19 cellular contexts compared by ENCODE assay signal in the genomic region with DNA sequence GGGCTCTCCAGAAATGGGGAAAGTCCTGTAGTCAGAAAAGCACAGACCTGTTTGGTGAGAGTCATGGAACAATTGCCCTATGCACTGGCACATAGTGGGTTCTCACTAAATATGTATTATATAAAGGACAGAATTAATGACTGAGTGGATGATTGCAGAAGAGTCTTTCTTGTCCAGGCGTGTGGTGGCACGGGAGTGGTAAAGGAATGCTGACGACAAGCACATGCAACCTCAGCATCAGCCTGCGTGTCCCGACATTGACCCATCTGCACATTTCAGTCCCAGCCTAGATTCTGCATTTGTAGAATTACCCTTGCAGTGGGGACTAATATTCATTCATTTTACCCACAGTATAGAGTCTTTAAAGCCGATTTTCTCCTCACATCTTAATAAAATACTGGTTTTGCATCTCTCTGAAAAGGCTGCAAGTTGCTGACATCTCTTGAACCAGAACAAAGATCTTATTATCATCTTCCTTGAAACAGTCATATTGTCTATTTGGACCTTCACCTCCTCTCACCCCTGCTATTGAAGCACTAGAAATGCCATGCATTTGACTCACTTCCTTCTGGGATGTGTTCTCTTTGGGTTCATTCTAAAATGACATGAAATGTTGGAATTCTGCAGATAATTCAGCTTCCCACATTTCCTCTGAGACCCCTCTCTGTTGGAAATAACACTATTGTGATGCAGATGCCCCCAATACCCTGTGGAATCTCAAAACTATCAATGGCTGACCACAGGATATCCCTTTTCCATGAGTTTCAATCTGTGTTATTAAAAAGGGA.
DNase-seq lines count a peak whose midpoint lies in the region; ATAC-seq and TF ChIP-seq lines count a peak whose summit lies in the region.
"Had no signal": no experiment of that assay in that cellular context is flagged by ENCODE, and none has a peak within 500 bp of the region (broad histone marks: within the 10 kb centered on the region; RNA-seq: fewer than 3 reads in every experiment).

No MANE protein-coding gene starts in this region.

- H3K27ac ChIP-seq in ACC112 (ENCODE audit: low read depth, low read length) (peak overlapping the region; percentile 7; the same call in 1 of the 2 replicates), PC-3 (ENCODE audit: low read length) (no peak overlapping the region), endodermal cell (ENCODE audit: low read depth, low read length) (peak overlapping the region; percentile 79), right lobe of liver (no peak overlapping the region), upper lobe of left lung (no peak overlapping the region)
- H3K27ac ChIP-seq: psoas muscle had no signal

- H3K4me3 ChIP-seq in ACC112 (ENCODE audit: low read depth, low read length) = no peak overlapping the region
- H3K4me3 ChIP-seq in PC-3 (ENCODE audit: low read length) = no peak overlapping the region
- no peak overlapping the region for H3K4me3 ChIP-seq in endodermal cell (ENCODE audit: low read length)
- H3K4me3 ChIP-seq in right lobe of liver = no peak overlapping the region
- no peak overlapping the region for H3K4me3 ChIP-seq in upper lobe of left lung
- H3K4me3 ChIP-seq: psoas muscle, suprapubic skin had no signal

- H3K4me1 Mint-ChIP-seq in endodermal cell = peaks cover 19% of the 10 kb centered on the region
- H3K4me1 Mint-ChIP-seq in HFFc6 (ENCODE audit: low read depth) = no peaks in the 10 kb centered on the region
- H3K4me1 Mint-ChIP-seq: naive B cell had no signal

- intact Hi-C loops in PC-3 (cut with micrococcal nuclease) (no loop called here), right lobe of liver (cut with DNase I) (no loop called here)

- H3K79me2 ChIP-seq in ACC112 (ENCODE audit: control insufficient read depth, insufficient read depth, low read length, unreplicated experiment) = no peaks in the 10 kb centered on the region
- H3K79me2 ChIP-seq in PC-3 (ENCODE audit: low read length) = no peaks in the 10 kb centered on the region

- no peaks in the 10 kb centered on the region for H3K9me3 Mint-ChIP-seq in endodermal cell
- H3K9me3 Mint-ChIP-seq in HFFc6 = peaks cover 33% of the 10 kb centered on the region

- CTCF ChIA-PET in PC-3 (lab: Charles Lee) = no interaction called here

- H3K36me3 ChIP-seq in ACC112 (ENCODE audit: insufficient read depth, low read length) (no peaks in the 10 kb centered on the region), PC-3 (ENCODE audit: low read depth, low read length) (no peaks in the 10 kb centered on the region), endodermal cell (ENCODE audit: control insufficient read depth, insufficient read depth, low read length) (no peaks in the 10 kb centered on the region), right lobe of liver (no peaks in the 10 kb centered on the region), upper lobe of left lung (no peaks in the 10 kb centered on the region)
- H3K36me3 ChIP-seq: suprapubic skin had no signal

- peak overlapping the region; percentile 14; the same call in 1 of the 2 replicates for H3K4me2 ChIP-seq in PC-3 (ENCODE audit: low read length)

- ATAC-seq in PC-3 = peak; percentile 42; the same call in 1 of the 2 replicates
- peak; percentile 47 to 89 (median 60) for ATAC-seq in right lobe of liver
- ATAC-seq in upper lobe of left lung (ENCODE audit: low FRiP score in 2 of 2) = no peak
- ATAC-seq: left cardiac atrium, psoas muscle had no signal

- no peak for TF ChIP-seq POLR2A in right lobe of liver (IDR thresholded peaks at IDR 0.05)
- TF ChIP-seq POLR2A in upper lobe of left lung (IDR thresholded peaks at IDR 0.05) = no peak

- H3K27ac Mint-ChIP-seq in endodermal cell (no peak overlapping the region), HFFc6 (no peak overlapping the region)
- H3K27ac Mint-ChIP-seq: naive B cell had no signal

- TF ChIP-seq EP300 in upper lobe of left lung (IDR thresholded peaks at IDR 0.05) = no peak

- H3K36me3 Mint-ChIP-seq in endodermal cell (ENCODE audit: low read depth) (no peaks in the 10 kb centered on the region), HFFc6 (ENCODE audit: low read depth) (no peaks in the 10 kb centered on the region)
- H3K36me3 Mint-ChIP-seq: brain, naive B cell had no signal

- no peaks in the 10 kb centered on the region for H3K9me3 ChIP-seq in PC-3 (ENCODE audit: low read length)
- H3K9me3 ChIP-seq in endodermal cell (ENCODE audit: control insufficient read depth, low read length) = no peaks in the 10 kb centered on the region
- H3K9me3 ChIP-seq in right lobe of liver = no peaks in the 10 kb centered on the region
- no peaks in the 10 kb centered on the region for H3K9me3 ChIP-seq in upper lobe of left lung
- H3K9me3 ChIP-seq: psoas muscle, suprapubic skin had no signal

- no peaks in the 10 kb centered on the region for H3F3A ChIP-seq in PC-3 (ENCODE audit: low read length, unreplicated experiment)

- H3K27me3 Mint-ChIP-seq in endodermal cell (ENCODE audit: insufficient read depth) = no peaks in the 10 kb centered on the region
- no peaks in the 10 kb centered on the region for H3K27me3 Mint-ChIP-seq in HFFc6 (ENCODE audit: insufficient read depth)

- H2AFZ ChIP-seq in ACC112 (ENCODE audit: low read length, unreplicated experiment) (no peak overlapping the region), PC-3 (ENCODE audit: low read length) (no peak overlapping the region)

- no peaks in the 10 kb centered on the region for H3K9me2 ChIP-seq in PC-3 (replicated peaks; ENCODE audit: low read length)

- H3K9ac ChIP-seq in PC-3 (ENCODE audit: low read length) (no peak overlapping the region), endodermal cell (ENCODE audit: extremely low read depth, low read length, poor library complexity, severe bottlenecking) (no peak overlapping the region)

- no peak for TF ChIP-seq CTCF in PC-3 (conservative IDR thresholded peaks at IDR 0.05; ENCODE audit: low read depth, low read length)
- TF ChIP-seq CTCF in endodermal cell (conservative IDR thresholded peaks at IDR 0.05) = no peak
- TF ChIP-seq CTCF in right lobe of liver (IDR thresholded peaks at IDR 0.05) = no peak
- TF ChIP-seq CTCF in GM20000 (IDR thresholded peaks at IDR 0.05; ENCODE audit: extremely low read depth, missing control alignments) = no peak
- TF ChIP-seq CTCF in upper lobe of left lung (IDR thresholded peaks at IDR 0.05) = no peak
- no peak for TF ChIP-seq CTCF in HFFc6 (IDR thresholded peaks at IDR 0.05)

- H3K4me3 Mint-ChIP-seq in endodermal cell (no peak overlapping the region), HFFc6 (no peak overlapping the region)
- H3K4me3 Mint-ChIP-seq: brain, naive B cell had no signal

- no peaks in the 10 kb centered on the region for H3K27me3 ChIP-seq in ACC112 (ENCODE audit: insufficient read depth, low read length)
- H3K27me3 ChIP-seq in PC-3 (ENCODE audit: low read length) = no peaks in the 10 kb centered on the region
- H3K27me3 ChIP-seq in endodermal cell (ENCODE audit: control insufficient read depth, insufficient read depth, low read length, poor library complexity, severe bottlenecking) = no peaks in the 10 kb centered on the region
- H3K27me3 ChIP-seq in right lobe of liver = no peaks in the 10 kb centered on the region
- no peaks in the 10 kb centered on the region for H3K27me3 ChIP-seq in upper lobe of left lung
- H3K27me3 ChIP-seq: suprapubic skin had no signal

- H4K20me1 ChIP-seq in PC-3 (ENCODE audit: low read length) = no peaks in the 10 kb centered on the region

- POLR2A ChIA-PET in PC-3 (lab: Charles Lee; ENCODE audit: unreplicated experiment) = no interaction called here

- 59 to 91% methylated on average over 6 of the region's 6 CpGs for WGBS in endodermal cell (ENCODE audit: insufficient coverage in 1 of 2, insufficient read length in 1 of 2), 2 experiments
- 74% methylated on average over 6 of the region's 6 CpGs for WGBS in right lobe of liver (ENCODE audit: insufficient coverage, low coverage, low lambda C conversion rate, missing lambda C conversion rate)
- WGBS in upper lobe of left lung, 2 donors = 81 to 88% methylated on average over 6 of the region's 6 CpGs

- BruUV-seq in PC-3 (replicated peaks; lab: Mats Ljungman, UMichigan) = no TSS peak

- peaks cover 14% of the 10 kb centered on the region for H3K4me1 ChIP-seq in ACC112 (ENCODE audit: control insufficient read depth, insufficient read depth, low read length, unreplicated experiment)
- peaks cover 14% of the 10 kb centered on the region for H3K4me1 ChIP-seq in PC-3 (ENCODE audit: insufficient read depth, low read length)
- H3K4me1 ChIP-seq in endodermal cell (ENCODE audit: control insufficient read depth, insufficient read depth, low read length) = no peaks in the 10 kb centered on the region
- no peaks in the 10 kb centered on the region for H3K4me1 ChIP-seq in right lobe of liver
- no peaks in the 10 kb centered on the region for H3K4me1 ChIP-seq in upper lobe of left lung
- H3K4me1 ChIP-seq: psoas muscle had no signal

- DNase-seq in PC-3 (peak; percentile 52), endodermal cell (no peak), right lobe of liver (no peak), GM20000 (ENCODE audit: low spot score) (no peak), upper lobe of left lung (no peak), HFFc6 (no peak)
- no peak for DNase-seq in effector CD8-positive, alpha-beta T cell (lab: John Stamatoyannopoulos, UW)
- DNase-seq: activated CD4-positive, CD25-positive, alpha-beta regulatory T cell; activated gamma-delta T cell treated with Interleukin-2 at 50 U/mL for 16 hours; effector memory CD4-positive, alpha-beta T cell; head of caudate nucleus; left cardiac atrium; naive B cell; NCI-H2081 treated with DMSO at 0.1 percent for 48 hours; NCI-H774; psoas muscle had no signal

Comparison
In these comparisons a context has a peak if more than half of its experiments do, and no peak if none do; other contexts are left out.
1. H3K27ac ChIP-seq: peak in ACC112 (single experiment) and endodermal cell (single experiment); none in PC-3 (single experiment), right lobe of liver (0 of 3) and upper lobe of left lung (0 of 4).
2. ATAC-seq: peak in PC-3 (single experiment) and right lobe of liver (4 of 4); none in upper lobe of left lung (0 of 2).